Comparison of ENCODE assay signal across 8 cellular contexts in genomic region chr14:56118611-56119181, GRCh38. TPM values are rescaled to one million over a fixed set of nuclear protein-coding genes. Genes with fewer than 3 reads are reported as not detected.
DNase-seq lines count a peak whose midpoint lies in the region; ATAC-seq, FAIRE-seq and TF ChIP-seq lines count a peak whose summit lies in the region.

No MANE protein-coding gene starts in this region.

- TF ChIP-seq CTCF in AG09309 (IDR thresholded peaks at IDR 0.05; ENCODE audit: control insufficient read depth, insufficient read depth, low read depth, low read length, missing control alignments): no peak
- TF ChIP-seq CTCF in pancreas (IDR thresholded peaks at IDR 0.05): no peak

- WGBS in pancreas, 2 donors: 0 to 1% methylated on average over 45 to 87 of the region's 87 CpGs

- peak overlapping the region; percentile 62 for H3K4me3 ChIP-seq in AG09309 (ENCODE audit: control insufficient read depth, low read depth, low read length)
- peak overlapping the region; percentile 84 to 99 (median 93) for H3K4me3 ChIP-seq in pancreas

- no peaks in the 10 kb centered on the region for H3K36me3 ChIP-seq in pancreas

- intact Hi-C loops in Right ventricle myocardium inferior (cut with DNase I) (loop anchor here (5.0 to 10.0 kb wide), 3 partner anchors 99 to 264 kb away; no protein-coding TSS in a partner anchor), pancreas (cut with DNase I) (no loop called here)

- H3K9me3 ChIP-seq in pancreas: no peaks in the 10 kb centered on the region

- no peaks in the 10 kb centered on the region for H3K27me3 ChIP-seq in pancreas

- no peak for TF ChIP-seq POLR2A in GM12891 (IDR thresholded peaks at IDR 0.05; ENCODE audit: low read depth, low read length)

- peak; percentile 39 for ATAC-seq in GM19351 (IDR thresholded peaks at IDR 0.05; ENCODE audit: unreplicated experiment)
- ATAC-seq in HG03571 (IDR thresholded peaks at IDR 0.05; ENCODE audit: unreplicated experiment): peak; percentile 24
- peak; percentile 51 for ATAC-seq in Right ventricle myocardium inferior
- ATAC-seq in pancreas: peak; percentile 6 to 45 (median 10)
- ATAC-seq in GM18520 (IDR thresholded peaks at IDR 0.05; ENCODE audit: unreplicated experiment): no peak

- peak overlapping the region; percentile 87 to 98 (median 96) for H3K27ac ChIP-seq in pancreas

- FAIRE-seq in pancreas (lab: Jason Lieb, UNC) (no peak), GM12891 (lab: Jason Lieb, UNC) (no peak)

- DNase-seq in AG09309 (ENCODE audit: low read depth) (no peak), Right ventricle myocardium inferior (ENCODE audit: missing footprints) (peak; percentile 87), pancreas (peak in 3 of 6 donors; percentile 65 to 85 (median 79)), GM12891 (ENCODE audit: insufficient read length, low spot score) (no peak)
- peak; percentile 20 for DNase-seq in activated effector memory CD4-positive, alpha-beta T cell treated with Interleukin-2 at 50 U/mL for 16 hours

- peaks cover 7 to 37% (median 35%) of the 10 kb centered on the region in 3 donors for H3K4me1 ChIP-seq in pancreas

TF ChIP-seq in GM12891, 5 proteins besides CTCF, POLR2A, EP300 and RAD21:
- no peak for TF ChIP-seq POLR2AphosphoS5 (IDR thresholded peaks at IDR 0.05; ENCODE audit: low read depth, low read length)
- no peak for TF ChIP-seq TAF1 (IDR thresholded peaks at IDR 0.05; ENCODE audit: low read depth, low read length)
- TF ChIP-seq SPI1 (IDR thresholded peaks at IDR 0.05; ENCODE audit: low read depth, low read length): no peak
- no peak for TF ChIP-seq PAX5 (IDR thresholded peaks at IDR 0.05; ENCODE audit: insufficient read depth, low read length, severe bottlenecking)
- no peak for TF ChIP-seq POU2F2 (IDR thresholded peaks at IDR 0.05; ENCODE audit: low read depth, low read length)

RNA-seq across cellular contexts. Expression of gene PELI2, which starts 0.5 kb away (rescaled TPM):
- total RNA-seq in Right ventricle myocardium inferior: 3.2 TPM
- 10 to 100 TPM; 27.0 to 46.6 (median 36.7) TPM for total RNA-seq in pancreas
- 10 to 100 TPM in 1 of 2 donors, 1 to 10 TPM in 1; 6.0 to 10.7 TPM for polyA plus RNA-seq in pancreas
- not detected for polyA plus RNA-seq in GM12891 (2012; ENCODE audit: low read depth, missing spikeins)

Comparison
In these comparisons a context has a peak if more than half of its experiments do, and no peak if none do; other contexts are left out.
1. DNase-seq: peak in activated effector memory CD4-positive, alpha-beta T cell treated with Interleukin-2 at 50 U/mL for 16 hours (single experiment) and Right ventricle myocardium inferior (single experiment); none in AG09309 (single experiment) and GM12891 (single experiment).